ENCODE assay signal across 22 cellular contexts in the genomic region with DNA sequence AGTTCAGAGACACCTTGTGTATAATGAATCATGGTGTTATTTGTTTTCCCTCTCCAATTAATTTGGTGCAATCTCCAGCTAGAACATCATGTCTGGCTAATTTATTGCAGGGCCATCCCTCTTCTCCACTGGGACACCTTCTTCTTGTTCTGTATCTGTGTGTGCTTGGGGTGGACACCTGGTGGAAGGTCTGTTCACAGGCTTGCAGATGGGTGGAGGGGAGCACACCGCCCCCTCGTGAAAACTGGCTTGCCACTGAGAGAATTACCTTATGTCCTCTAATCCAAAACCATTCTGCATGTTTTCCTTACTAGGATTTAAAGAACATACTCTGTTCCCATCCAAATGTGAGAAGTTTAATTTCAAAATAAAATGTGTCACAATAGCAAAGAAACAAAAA.
A peak's percentile ranks its signal among the peaks of the same experiment; 100 is the strongest.
DNase-seq lines count a peak whose midpoint lies in the region; ATAC-seq, FAIRE-seq and TF ChIP-seq lines count a peak whose summit lies in the region.
"Had no signal": no experiment of that assay in that cellular context is flagged by ENCODE, and none has a peak within 500 bp of the region (broad histone marks: within the 10 kb centered on the region; RNA-seq: fewer than 3 reads in every experiment).

No MANE protein-coding gene starts in this region.

- CTCF ChIA-PET in IMR-90 (lab: Yijun Ruan, JAX): no interaction called here

- in situ Hi-C loops in IMR-90 (cut with MboI; ENCODE audit: low sequenced_read_pairs): no loop called here

- TF ChIP-seq RAD21 in IMR-90 (IDR thresholded peaks at IDR 0.05; ENCODE audit: low read length): no peak

- POLR2A ChIA-PET in IMR-90 (lab: Charles Lee; ENCODE audit: unreplicated experiment): no interaction called here

- H3K23ac ChIP-seq in IMR-90 (ENCODE audit: low read depth, low read length): no peak overlapping the region

- H3K9me1 ChIP-seq in IMR-90 (ENCODE audit: insufficient read depth, low read length): no peaks in the 10 kb centered on the region
- H3K9me1 ChIP-seq in keratinocyte (ENCODE audit: control insufficient read depth, extremely low read depth, insufficient read depth, low read length): no peaks in the 10 kb centered on the region

- H3K9me3 Mint-ChIP-seq in endodermal cell: peaks cover 4% of the 10 kb centered on the region
- H3K9me3 Mint-ChIP-seq: GM23338 had no signal

- no peaks in the 10 kb centered on the region for H3K4me1 ChIP-seq in IMR-90 (ENCODE audit: control insufficient read depth, insufficient read depth, low read length)
- peaks cover 9% of the 10 kb centered on the region for H3K4me1 ChIP-seq in OCI-LY1 (ENCODE audit: insufficient read depth, low read length, severe bottlenecking)
- peaks cover 7% of the 10 kb centered on the region for H3K4me1 ChIP-seq in endodermal cell (ENCODE audit: control insufficient read depth, insufficient read depth, low read length)
- H3K4me1 ChIP-seq in keratinocyte (ENCODE audit: control insufficient read depth, extremely low read depth, insufficient read depth, low read length): peaks cover 4% of the 10 kb centered on the region
- no peaks in the 10 kb centered on the region for H3K4me1 ChIP-seq in small intestine (ENCODE audit: control insufficient read depth in 2 of 2, insufficient read depth in 1 of 2, low read depth in 1 of 2, low read length in 1 of 2)
- H3K4me1 ChIP-seq: BLaER1 had no signal

- no CpG with 5 or more reads among the region's 2 CpGs for WGBS in IMR-90 (ENCODE audit: extremely low coverage in 2 of 2, insufficient read length in 1 of 2), 2 experiments
- WGBS in endodermal cell (ENCODE audit: insufficient coverage in 1 of 2, insufficient read length in 1 of 2), 2 experiments: 100% methylated on average over 2 of the region's 2 CpGs; no CpG with 5 or more reads in 1 of the 2 experiments
- WGBS in small intestine, 3 donors: 73 to 87% (median 74%) methylated on average over 2 of the region's 2 CpGs

- H2AK5ac ChIP-seq in IMR-90 (ENCODE audit: low read depth, low read length): no peak overlapping the region

- dilution Hi-C loops in IMR-90 (cut with HindIII; ENCODE audit: low sequenced_read_pairs, unreplicated experiment) (no loop called here), keratinocyte (cut with MboI; ENCODE audit: extremely low pct_ligation_motif_present, low sequenced_read_pairs) (no loop called here)

- no peaks in the 10 kb centered on the region for H3K36me3 Mint-ChIP-seq in endodermal cell (ENCODE audit: low read depth)
- H3K36me3 Mint-ChIP-seq: CD4-positive, alpha-beta memory T cell had no signal

- no peaks in the 10 kb centered on the region for H3K9me3 ChIP-seq in IMR-90 (ENCODE audit: control insufficient read depth, insufficient read depth, low read length)
- no peaks in the 10 kb centered on the region for H3K9me3 ChIP-seq in OCI-LY1 (ENCODE audit: low read length)
- H3K9me3 ChIP-seq in endodermal cell (ENCODE audit: control insufficient read depth, low read length): no peaks in the 10 kb centered on the region
- no peaks in the 10 kb centered on the region for H3K9me3 ChIP-seq in keratinocyte (ENCODE audit: control insufficient read depth, low read depth, low read length)
- no peaks in the 10 kb centered on the region for H3K9me3 ChIP-seq in small intestine (ENCODE audit: control insufficient read depth, low read depth)
- H3K9me3 ChIP-seq: BLaER1 had no signal

- peaks cover 8% of the 10 kb centered on the region for H3K4me1 Mint-ChIP-seq in endodermal cell
- H3K4me1 Mint-ChIP-seq: CD4-positive, alpha-beta memory T cell; GM23338 had no signal

- H4K5ac ChIP-seq in IMR-90 (ENCODE audit: low read depth, low read length): no peak overlapping the region

- H2BK20ac ChIP-seq in IMR-90 (ENCODE audit: low read depth, low read length): no peak overlapping the region

- no peak overlapping the region for H3K18ac ChIP-seq in IMR-90 (ENCODE audit: low read depth, low read length)

- no peak overlapping the region for H4K8ac ChIP-seq in IMR-90 (ENCODE audit: low read depth in 2 of 2, low read length in 2 of 2)

- TF ChIP-seq POLR2A in IMR-90 (IDR thresholded peaks at IDR 0.05; ENCODE audit: low read depth, low read length): no peak

- H2AFZ ChIP-seq in IMR-90 (replicated peaks; ENCODE audit: low read length, poor library complexity): no peak overlapping the region
- no peak overlapping the region for H2AFZ ChIP-seq in OCI-LY1 (ENCODE audit: low read length)
- peak overlapping the region; percentile 16 for H2AFZ ChIP-seq in keratinocyte (ENCODE audit: control insufficient read depth, low read length)
- H2AFZ ChIP-seq: GM23338 had no signal

- no peaks in the 10 kb centered on the region for H3K9me2 ChIP-seq in OCI-LY1 (ENCODE audit: low read depth, low read length)

- DNase-seq in IMR-90 (no peak), endodermal cell (no peak), keratinocyte (ENCODE audit: low read depth, low spot score) (no peak), small intestine (no peak)
- no peak for DNase-seq in activated T-cell treated with anti-CD3 and anti-CD28 coated beads, Interleukin-2, amount 50 U/mL, for 1 hour
- DNase-seq: ACHN; AML-193; CD4-positive, alpha-beta memory T cell; DMS153; DMS79; GDM1; HCEC 1CT had no signal

- intact Hi-C loops in IMR-90 (cut with micrococcal nuclease): no loop called here

- no peak overlapping the region for H3K4me3 ChIP-seq in IMR-90 (ENCODE audit: insufficient read depth, low read depth, low read length)
- no peak overlapping the region for H3K4me3 ChIP-seq in OCI-LY1 (ENCODE audit: low read depth, low read length, poor library complexity, severe bottlenecking)
- no peak overlapping the region for H3K4me3 ChIP-seq in endodermal cell (ENCODE audit: low read length)
- no peak overlapping the region for H3K4me3 ChIP-seq in keratinocyte (ENCODE audit: control insufficient read depth in 2 of 3, extremely low read depth in 1 of 3, insufficient read depth in 2 of 3, low read depth in 1 of 3, low read length in 3 of 3)
- no peak overlapping the region for H3K4me3 ChIP-seq in small intestine (ENCODE audit: low read depth in 1 of 2, low read length in 2 of 2)
- H3K4me3 ChIP-seq: BLaER1, GM23338 had no signal

- H3K27ac ChIP-seq in IMR-90 (ENCODE audit: insufficient read depth, low read length) (no peak overlapping the region), OCI-LY1 (ENCODE audit: low read depth, low read length, poor library complexity, severe bottlenecking) (no peak overlapping the region), endodermal cell (ENCODE audit: low read depth, low read length) (no peak overlapping the region), keratinocyte (ENCODE audit: control insufficient read depth, insufficient read depth, low read length) (peak overlapping the region; percentile 18), small intestine (ENCODE audit: low read depth in 1 of 2, low read length in 1 of 2) (no peak overlapping the region)
- H3K27ac ChIP-seq: BLaER1 had no signal

- no peaks in the 10 kb centered on the region for H3K79me2 ChIP-seq in OCI-LY1 (ENCODE audit: insufficient read depth, low read length)
- no peaks in the 10 kb centered on the region for H3K79me2 ChIP-seq in keratinocyte (ENCODE audit: control insufficient read depth, insufficient read depth, low read length)

- no peak for FAIRE-seq in keratinocyte (lab: Jason Lieb, UNC)
- FAIRE-seq in small intestine (lab: Jason Lieb, UNC): no peak
- FAIRE-seq: A204.1, GM12892, GM18507, H54, HTR-8/SVneo had no signal

- H3K9ac ChIP-seq in IMR-90 (ENCODE audit: low read depth, low read length) (no peak overlapping the region), OCI-LY1 (ENCODE audit: low read length) (no peak overlapping the region), endodermal cell (ENCODE audit: extremely low read depth, low read length, poor library complexity, severe bottlenecking) (no peak overlapping the region), keratinocyte (ENCODE audit: control insufficient read depth, extremely low read depth, insufficient read depth, low read length) (no peak overlapping the region)
- H3K9ac ChIP-seq: BLaER1 had no signal

- H4K20me1 ChIP-seq in IMR-90 (ENCODE audit: insufficient read depth, low read length): no peaks in the 10 kb centered on the region
- no peaks in the 10 kb centered on the region for H4K20me1 ChIP-seq in OCI-LY1 (ENCODE audit: insufficient read depth, low read length)
- no peaks in the 10 kb centered on the region for H4K20me1 ChIP-seq in keratinocyte (ENCODE audit: control insufficient read depth, extremely low read depth, insufficient read depth, low read length)
- H4K20me1 ChIP-seq: BLaER1 had no signal

- H2BK5ac ChIP-seq in IMR-90 (ENCODE audit: low read depth, low read length, poor library complexity, severe bottlenecking): no peak overlapping the region

- H3K27me3 ChIP-seq in IMR-90 (ENCODE audit: control insufficient read depth, insufficient read depth, low read length) (no peaks in the 10 kb centered on the region), OCI-LY1 (ENCODE audit: insufficient read depth, low read length) (no peaks in the 10 kb centered on the region), endodermal cell (ENCODE audit: control insufficient read depth, insufficient read depth, low read length, poor library complexity, severe bottlenecking) (no peaks in the 10 kb centered on the region), keratinocyte (ENCODE audit: control insufficient read depth, extremely low read depth, insufficient read depth, low read length) (no peaks in the 10 kb centered on the region), small intestine (ENCODE audit: control insufficient read depth in 2 of 2, insufficient read depth in 2 of 2, low read length in 2 of 2) (no peaks in the 10 kb centered on the region)
- H3K27me3 ChIP-seq: BLaER1 had no signal

- H3K56ac ChIP-seq in IMR-90 (ENCODE audit: extremely low read depth, insufficient read depth, low read length): no peak overlapping the region

- H3K4me2 ChIP-seq in IMR-90 (ENCODE audit: low read depth, low read length): no peak overlapping the region
- no peak overlapping the region for H3K4me2 ChIP-seq in OCI-LY1 (ENCODE audit: low read length)
- H3K4me2 ChIP-seq in keratinocyte (ENCODE audit: control insufficient read depth, extremely low read depth, insufficient read depth, low read depth, low read length): no peak overlapping the region
- H3K4me2 ChIP-seq: BLaER1, GM23338 had no signal

- H3K27ac Mint-ChIP-seq in endodermal cell: no peak overlapping the region
- H3K27ac Mint-ChIP-seq: CD4-positive, alpha-beta memory T cell; GM23338 had no signal

- ATAC-seq in IMR-90 (ENCODE audit: low read depth) (no peak), GM18858 (IDR thresholded peaks at IDR 0.05; ENCODE audit: unreplicated experiment) (no peak)
- ATAC-seq: GM23338 had no signal

- no peak overlapping the region for H3K4ac ChIP-seq in IMR-90 (ENCODE audit: low read depth, low read length)

- no peak overlapping the region for H4K91ac ChIP-seq in IMR-90 (ENCODE audit: insufficient read depth, low read depth, low read length)

- no peak overlapping the region for H2BK120ac ChIP-seq in IMR-90 (ENCODE audit: low read depth, low read length)

- H3K36me3 ChIP-seq in IMR-90 (ENCODE audit: control insufficient read depth, insufficient read depth, low read length): no peaks in the 10 kb centered on the region
- no peaks in the 10 kb centered on the region for H3K36me3 ChIP-seq in OCI-LY1 (ENCODE audit: insufficient read depth, low read length)
- H3K36me3 ChIP-seq in endodermal cell (ENCODE audit: control insufficient read depth, insufficient read depth, low read length): no peaks in the 10 kb centered on the region
- H3K36me3 ChIP-seq in keratinocyte (ENCODE audit: control insufficient read depth in 2 of 2, extremely low read depth in 1 of 2, insufficient read depth in 2 of 2, low read length in 2 of 2): no peaks in the 10 kb centered on the region
- H3K36me3 ChIP-seq in small intestine (ENCODE audit: control insufficient read depth in 2 of 2, insufficient read depth in 2 of 2, low read length in 2 of 2): no peaks in the 10 kb centered on the region
- H3K36me3 ChIP-seq: BLaER1 had no signal

- TF ChIP-seq CTCF in IMR-90 (conservative IDR thresholded peaks at IDR 0.05; ENCODE audit: low read depth, low read length) (no peak), OCI-LY1 (IDR thresholded peaks at IDR 0.05; ENCODE audit: low read length) (peak; percentile 17; the same call in 1 of the 2 replicates), endodermal cell (conservative IDR thresholded peaks at IDR 0.05) (peak; percentile 36), keratinocyte (optimal IDR thresholded peaks at IDR 0.05 in 1 of 3, IDR thresholded peaks at IDR 0.05 in 1 of 3, conservative IDR thresholded peaks at IDR 0.05 in 1 of 3; ENCODE audit: extremely low read depth in 1 of 3, insufficient read depth in 2 of 3, low read length in 3 of 3) (no peak)

- no peak overlapping the region; the same call in 2 of the 3 replicates for H2BK15ac ChIP-seq in IMR-90 (ENCODE audit: low read depth, low read length)

- no peaks in the 10 kb centered on the region for H3F3A ChIP-seq in OCI-LY1 (ENCODE audit: insufficient read depth, low read length)

- peak overlapping the region; percentile 81 for H2AK9ac ChIP-seq in IMR-90 (replicated peaks; ENCODE audit: low read depth, low read length, poor library complexity)

- no peak overlapping the region for H3K14ac ChIP-seq in IMR-90 (replicated peaks; ENCODE audit: low read depth, low read length)

- H3K79me1 ChIP-seq in IMR-90 (ENCODE audit: low read depth in 1 of 2, low read length in 2 of 2): no peaks in the 10 kb centered on the region

- H3K27me3 Mint-ChIP-seq in endodermal cell (ENCODE audit: insufficient read depth): no peaks in the 10 kb centered on the region
- H3K27me3 Mint-ChIP-seq: CD4-positive, alpha-beta memory T cell had no signal

- BruUV-seq in IMR-90 (replicated peaks; lab: Mats Ljungman, UMichigan): no TSS peak

- H3K4me3 Mint-ChIP-seq in endodermal cell: no peak overlapping the region
- H3K4me3 Mint-ChIP-seq: CD14-positive monocyte; CD4-positive, alpha-beta memory T cell; GM23338 had no signal

Comparison
In these comparisons a context has a peak if more than half of its experiments do, and no peak if none do; other contexts are left out.
1. CTCF ChIP-seq: peak in OCI-LY1 (single experiment) and endodermal cell (single experiment); none in IMR-90 (single experiment) and keratinocyte (0 of 3).